Comparison of ENCODE assay signal across 8 cellular contexts in genomic region chr17:2029911-2030778, GRCh38. TPM values are rescaled to one million over a fixed set of nuclear protein-coding genes. Genes with fewer than 3 reads are reported as not detected.
A peak's percentile ranks its signal among the peaks of the same experiment; 100 is the strongest.
DNase-seq lines count a peak whose midpoint lies in the region; ATAC-seq, FAIRE-seq and TF ChIP-seq lines count a peak whose summit lies in the region.

Gene DPH1, plus strand, starts transcription at chr17:2030153. Its CDS starts 17 bp downstream, at chr17:2030170.

- DNase-seq in NCI-H146 treated with DMSO at 0.1 percent for 48 hours (lab: John Stamatoyannopoulos, UW; ENCODE audit: unreplicated experiment) (peak; percentile 85), T-helper 17 cell (peak; percentile 78 to 80 (median 78)), amygdala (lab: John Stamatoyannopoulos, UW) (peak in 55 of 56 donors; percentile 25 to 92 (median 79)), left ventricle myocardium superior (peak; percentile 93), psoas muscle (peak; percentile 92 to 96), urothelium cell line (ENCODE audit: low spot score) (peak; percentile 81)

- 0 to 1% (median 0%) methylated on average over 55 to 59 of the region's 59 CpGs for WGBS in psoas muscle, 3 donors

- peak within 1 kb of the TSS; percentile 93 for H3K27ac ChIP-seq in psoas muscle

- no peak for FAIRE-seq in urothelium cell line (lab: Jason Lieb, UNC)

- no peak for TF ChIP-seq CTCF in psoas muscle (IDR thresholded peaks at IDR 0.05)

- peak within 1 kb of the TSS; percentile 92 for H3K4me3 ChIP-seq in GM08714 (ENCODE audit: low read length)
- H3K4me3 ChIP-seq in psoas muscle, result peak within 1 kb of the TSS; percentile 94

- no peaks in the 10 kb centered on the region for H3K27me3 ChIP-seq in psoas muscle (ENCODE audit: insufficient read depth in 3 of 3, low read length in 2 of 3)

- intact Hi-C loops in left ventricle myocardium superior (cut with micrococcal nuclease) (no loop called here), psoas muscle (cut with DNase I) (loop anchor here (10.0 kb wide), 2 partner anchors 65 to 365 kb away; no protein-coding TSS in a partner anchor)

- peaks cover 35% of the 10 kb centered on the region for H3K4me1 ChIP-seq in psoas muscle

- H3K27ac Mint-ChIP-seq in T-helper 17 cell, result peak within 1 kb of the TSS; percentile 91

- ATAC-seq in HG02642 (IDR thresholded peaks at IDR 0.05; ENCODE audit: poor library complexity, unreplicated experiment) (peak; percentile 79), T-helper 17 cell (peak; percentile 84), left ventricle myocardium superior (peak; percentile 84), psoas muscle (peak; percentile 88 to 92 (median 89))

- peak within 1 kb of the TSS; percentile 94 for H3K4me3 Mint-ChIP-seq in T-helper 17 cell

- peaks cover 14% of the 10 kb centered on the region for H3K4me1 Mint-ChIP-seq in T-helper 17 cell

- H3K9me3 ChIP-seq in T-helper 17 cell (ENCODE audit: control insufficient read depth, low read length, poor library complexity, severe bottlenecking), result no peaks in the 10 kb centered on the region
- no peaks in the 10 kb centered on the region for H3K9me3 ChIP-seq in psoas muscle

- peaks cover 0 to 21% of the 10 kb centered on the region in 2 donors for H3K36me3 ChIP-seq in psoas muscle (ENCODE audit: insufficient read depth in 1 of 2, low read depth in 1 of 2)

- peaks cover 10% of the 10 kb centered on the region for H3K27me3 Mint-ChIP-seq in T-helper 17 cell

- H3K36me3 Mint-ChIP-seq in T-helper 17 cell (ENCODE audit: low read depth), result no peaks in the 10 kb centered on the region

RNA-seq across cellular contexts. Expression of gene DPH1, which starts in this region (rescaled TPM):
- total RNA-seq in T-helper 17 cell, result 10 to 100 TPM; 85.1 to 92.6 TPM
- total RNA-seq in left ventricle myocardium superior, result 28.9 TPM
- total RNA-seq in psoas muscle, result 10 to 100 TPM; 36.9 to 73.4 (median 45.5) TPM
- polyA plus RNA-seq in psoas muscle, result 10 to 100 TPM; 13.5 to 51.9 (median 39.2) TPM

Comparison
In these comparisons a context has a peak if more than half of its experiments do, and no peak if none do; other contexts are left out.
1. Peak in every context shown above with its lines: DNase-seq, ATAC-seq, H3K4me3 ChIP-seq and H3K27ac ChIP-seq.